ENCODE assay signal across 28 cellular contexts in genomic region chr4:161143375-161143774, GRCh38.
"Had no signal": no experiment of that assay in that cellular context is flagged by ENCODE, and none has a peak within 500 bp of the region (broad histone marks: within the 10 kb centered on the region; RNA-seq: fewer than 3 reads in every experiment).

No MANE protein-coding gene starts in this region.

- H3K27me3 ChIP-seq: colonic mucosa, dorsolateral prefrontal cortex, esophagus muscularis mucosa, esophagus squamous epithelium, foreskin keratinocyte, gastrocnemius medialis, gastroesophageal sphincter, heart left ventricle, heart right ventricle had no signal

- H3K36me3 ChIP-seq: colonic mucosa, esophagus muscularis mucosa, esophagus squamous epithelium, gastrocnemius medialis, gastroesophageal sphincter, heart left ventricle, heart right ventricle had no signal

- H3K9me3 ChIP-seq: colonic mucosa, esophagus squamous epithelium, gastrocnemius medialis had no signal

- H3K4me3 ChIP-seq: colonic mucosa, coronary artery, dorsolateral prefrontal cortex, esophagus muscularis mucosa, esophagus squamous epithelium, gastrocnemius medialis, gastroesophageal sphincter, heart left ventricle, heart right ventricle had no signal

- DNase-seq: colonic mucosa; cortex of kidney; dermis blood vessel endothelial cell; dorsolateral prefrontal cortex; effector CD4-positive, alpha-beta T cell; effector CD8-positive, alpha-beta T cell; effector memory CD4-positive, alpha-beta T cell; effector memory CD8-positive, alpha-beta T cell; endodermal cell; erythroblast; esophagus squamous epithelium; foreskin fibroblast; foreskin keratinocyte; foreskin melanocyte; gastrocnemius medialis; glutamatergic neuron; head of caudate nucleus; heart left ventricle; heart right ventricle had no signal

- FAIRE-seq: colon, endometrium, endothelial cell of umbilical vein, frontal cortex had no signal

- H3K27ac ChIP-seq: colonic mucosa, coronary artery, dorsolateral prefrontal cortex, epithelial cell of prostate, esophagus muscularis mucosa, esophagus squamous epithelium, foreskin keratinocyte, gastrocnemius medialis, gastroesophageal sphincter, heart left ventricle, heart right ventricle had no signal

- ATAC-seq: effector memory CD8-positive, alpha-beta T cell; esophagus mucosa; foreskin keratinocyte; gastrocnemius medialis; gastroesophageal sphincter; heart left ventricle; heart right ventricle had no signal

- H3K4me1 ChIP-seq: colonic mucosa, esophagus muscularis mucosa, esophagus squamous epithelium, foreskin keratinocyte, gastrocnemius medialis, gastroesophageal sphincter, heart left ventricle, heart right ventricle had no signal
